In the genomic region with DNA sequence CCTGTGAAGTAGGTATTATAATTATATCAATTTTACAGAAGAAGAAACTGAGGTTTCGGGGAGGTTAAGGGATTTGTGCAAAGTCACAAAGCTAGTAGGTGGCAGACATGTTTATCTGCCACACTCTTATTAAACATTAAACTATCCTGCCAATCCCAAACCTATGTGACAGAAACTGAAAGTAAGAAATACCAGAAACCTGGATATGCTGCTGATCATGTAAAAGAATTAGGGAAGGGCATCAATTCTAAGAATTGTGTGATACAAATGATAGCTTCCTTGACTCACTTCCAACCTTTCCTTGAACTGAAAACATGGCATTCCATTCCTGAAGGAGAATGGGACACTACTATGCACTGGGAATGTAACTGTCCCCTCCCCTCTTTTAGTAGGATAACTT, we compare ENCODE assay signal across 15 cellular contexts. TPM values are rescaled to one million over a fixed set of nuclear protein-coding genes. Genes with fewer than 3 reads are reported as not detected.
DNase-seq lines count a peak whose midpoint lies in the region; ATAC-seq and TF ChIP-seq lines count a peak whose summit lies in the region.
"Had no signal": no experiment of that assay in that cellular context is flagged by ENCODE, and none has a peak within 500 bp of the region (broad histone marks: within the 10 kb centered on the region; RNA-seq: fewer than 3 reads in every experiment).

No MANE protein-coding gene starts in this region.

- no peak overlapping the region; the same call in 1 of the 2 replicates for H3K4ac ChIP-seq in IMR-90 (ENCODE audit: low read depth, low read length)

- no peaks in the 10 kb centered on the region for H3K27me3 Mint-ChIP-seq in osteocyte (ENCODE audit: unreplicated experiment)
- no peaks in the 10 kb centered on the region for H3K27me3 Mint-ChIP-seq in type B pancreatic cell

- BruUV-seq in IMR-90 (replicated peaks; lab: Mats Ljungman, UMichigan) (no TSS peak), mammary epithelial cell (replicated peaks; lab: Mats Ljungman, UMichigan) (no TSS peak)

- H3K27me3 ChIP-seq in IMR-90 (ENCODE audit: control insufficient read depth, insufficient read depth, low read length), result no peaks in the 10 kb centered on the region
- no peaks in the 10 kb centered on the region for H3K27me3 ChIP-seq in mammary epithelial cell (ENCODE audit: insufficient read depth, low read length)
- no peaks in the 10 kb centered on the region for H3K27me3 ChIP-seq in WERI-Rb-1 (ENCODE audit: insufficient read depth, low read depth, severe bottlenecking)
- H3K27me3 ChIP-seq: gastroesophageal sphincter had no signal

- H3K56ac ChIP-seq in IMR-90 (ENCODE audit: extremely low read depth, insufficient read depth, low read length), result no peak overlapping the region

- H3K18ac ChIP-seq in IMR-90 (ENCODE audit: low read depth, low read length), result peak overlapping the region; percentile 33; the same call in 1 of the 2 replicates

- H2AK9ac ChIP-seq in IMR-90 (replicated peaks; ENCODE audit: low read depth, low read length, poor library complexity), result no peak overlapping the region

- H2BK120ac ChIP-seq in IMR-90 (ENCODE audit: low read depth, low read length), result peak overlapping the region; percentile 49; the same call in 1 of the 2 replicates

- peak; percentile 52 for DNase-seq in Caki2 (ENCODE audit: low read depth)
- DNase-seq in IMR-90, result no peak
- DNase-seq in mammary epithelial cell, result no peak
- no peak for DNase-seq in osteocyte (ENCODE audit: extremely low spot score, unreplicated experiment)
- DNase-seq in WERI-Rb-1, result no peak
- no peak for DNase-seq in type B pancreatic cell (ENCODE audit: extremely low spot score, unreplicated experiment)
- DNase-seq: activated T-cell treated with anti-CD3 and anti-CD28 coated beads for 4 hours; central memory CD4-positive, alpha-beta T cell; NCI-H2029 treated with DMSO at 0.1 percent for 48 hours; RPMI8226 had no signal

- H3K4me1 Mint-ChIP-seq in osteocyte (ENCODE audit: unreplicated experiment), result peaks cover 58% of the 10 kb centered on the region
- H3K4me1 Mint-ChIP-seq in type B pancreatic cell (ENCODE audit: unreplicated experiment), result peaks cover 12% of the 10 kb centered on the region

- TF ChIP-seq POLR2A in IMR-90 (IDR thresholded peaks at IDR 0.05; ENCODE audit: low read depth, low read length), result no peak

- H3K27ac ChIP-seq in IMR-90 (ENCODE audit: insufficient read depth, low read length), result no peak overlapping the region
- H3K27ac ChIP-seq in mammary epithelial cell (ENCODE audit: insufficient read depth, low read depth, low read length), result peak overlapping the region; percentile 94
- no peak overlapping the region for H3K27ac ChIP-seq in WERI-Rb-1

- ATAC-seq in IMR-90 (ENCODE audit: low read depth) (no peak), HG03565 (IDR thresholded peaks at IDR 0.05; ENCODE audit: unreplicated experiment) (no peak)
- ATAC-seq: activated CD4-positive, CD25-positive, alpha-beta regulatory T cell treated with anti-CD3 and anti-CD28 coated beads, Interleukin-2, amount 50 U/mL, for 24 hours; gastroesophageal sphincter had no signal

- H3K14ac ChIP-seq in IMR-90 (replicated peaks; ENCODE audit: low read depth, low read length), result no peak overlapping the region

- intact Hi-C loops in IMR-90 (cut with micrococcal nuclease) (loop anchor here (2.0 kb wide), 1 partner anchor 19 kb away; no protein-coding TSS in a partner anchor), mammary epithelial cell (cut with micrococcal nuclease) (loop anchor here (2.0 to 5.0 kb wide), 2 partner anchors 49 to 84 kb away; no protein-coding TSS in a partner anchor)

- TF ChIP-seq CTCF in IMR-90 (conservative IDR thresholded peaks at IDR 0.05; ENCODE audit: low read depth, low read length) (no peak), mammary epithelial cell (conservative IDR thresholded peaks at IDR 0.05 in 1 of 2, IDR thresholded peaks at IDR 0.05 in 1 of 2; ENCODE audit: extremely low read depth in 1 of 2, insufficient read depth in 1 of 2, low read depth in 1 of 2, low read length in 2 of 2) (no peak), osteocyte (IDR thresholded peaks at IDR 0.05) (no peak), WERI-Rb-1 (IDR thresholded peaks at IDR 0.05; ENCODE audit: low read depth, low read length) (no peak), type B pancreatic cell (conservative IDR thresholded peaks at IDR 0.05) (no peak)

- peaks cover 77% of the 10 kb centered on the region for H3K79me2 ChIP-seq in mammary epithelial cell (ENCODE audit: insufficient read depth, low read length)

- no peak for TF ChIP-seq RAD21 in IMR-90 (IDR thresholded peaks at IDR 0.05; ENCODE audit: low read length)

- peak overlapping the region; percentile 62 for H2BK5ac ChIP-seq in IMR-90 (ENCODE audit: low read depth, low read length, poor library complexity, severe bottlenecking)

- in situ Hi-C loops in Caki2 (cut with HindIII; ENCODE audit: low pct_unique_long_range_greater_than_20kb, low sequenced_read_pairs) (no loop called here), IMR-90 (cut with MboI; ENCODE audit: low sequenced_read_pairs) (loop anchor here (25.0 kb wide), 1 partner anchor 1756 kb away; the partner anchor contains the start of gene RAB35), mammary epithelial cell (cut with MboI; ENCODE audit: low sequenced_read_pairs in 2 of 2) (loop anchor here in 1 of 2 donors (25.0 kb wide), 1 partner anchor 94 kb away; no protein-coding TSS in a partner anchor)

- dilution Hi-C loops in IMR-90 (cut with HindIII; ENCODE audit: low sequenced_read_pairs, unreplicated experiment) (no loop called here), mammary epithelial cell (cut with HindIII; ENCODE audit: low sequenced_read_pairs) (no loop called here)

- H3K4me3 ChIP-seq in IMR-90 (ENCODE audit: insufficient read depth, low read depth, low read length) (no peak overlapping the region), mammary epithelial cell (replicated peaks in 1 of 3; ENCODE audit: insufficient read depth in 1 of 3, low read depth in 2 of 3, low read length in 3 of 3) (no peak overlapping the region), WERI-Rb-1 (ENCODE audit: low read depth, low read length) (no peak overlapping the region)
- H3K4me3 ChIP-seq: gastroesophageal sphincter, lung had no signal

- H3K4me1 ChIP-seq in IMR-90 (ENCODE audit: control insufficient read depth, insufficient read depth, low read length), result peaks cover 9% of the 10 kb centered on the region
- H3K4me1 ChIP-seq in mammary epithelial cell (ENCODE audit: insufficient read depth, low read length), result peaks cover 23% of the 10 kb centered on the region

- H3K23ac ChIP-seq in IMR-90 (ENCODE audit: low read depth, low read length), result peak overlapping the region; percentile 78; the same call in 1 of the 2 replicates

- H4K8ac ChIP-seq in IMR-90 (ENCODE audit: low read depth in 2 of 2, low read length in 2 of 2), result 0 out of 4 replicates have a peak overlapping the region, but pooled peaks of 1 of the 2 experiments have one; percentile 43

- H4K5ac ChIP-seq in IMR-90 (ENCODE audit: low read depth, low read length), result no peak overlapping the region

- H3K27ac Mint-ChIP-seq in osteocyte (ENCODE audit: unreplicated experiment), result peak overlapping the region; percentile 88
- H3K27ac Mint-ChIP-seq in type B pancreatic cell, result no peak overlapping the region

- H3K9me3 Mint-ChIP-seq in osteocyte (ENCODE audit: unreplicated experiment) (no peaks in the 10 kb centered on the region), type B pancreatic cell (no peaks in the 10 kb centered on the region)

- 0 out of 2 replicates have a peak overlapping the region, but pooled peaks have one; percentile 38 for H2BK20ac ChIP-seq in IMR-90 (ENCODE audit: low read depth, low read length)

- H4K91ac ChIP-seq in IMR-90 (ENCODE audit: insufficient read depth, low read depth, low read length), result no peak overlapping the region

- peaks cover 2% of the 10 kb centered on the region; the same call in 1 of the 2 replicates for H3K9me1 ChIP-seq in IMR-90 (ENCODE audit: insufficient read depth, low read length)

- H3K36me3 Mint-ChIP-seq in osteocyte (ENCODE audit: unreplicated experiment) (no peaks in the 10 kb centered on the region), type B pancreatic cell (peaks cover 7% of the 10 kb centered on the region)

- WGBS in IMR-90 (ENCODE audit: extremely low coverage in 2 of 2, insufficient read length in 1 of 2), 2 experiments, result no CpG with 5 or more reads among the region's 1 CpG
- 100% methylated on average over 1 of the region's 1 CpG for WGBS in mammary epithelial cell (ENCODE audit: low coverage, missing lambda C conversion rate)

- CTCF ChIA-PET in IMR-90 (lab: Yijun Ruan, JAX), result interaction anchor here (2.5 kb wide), 1 partner anchor 21 kb away, joined by 10 read pairs; the partner anchor contains the start of gene SUDS3
- CTCF ChIA-PET in mammary epithelial cell (lab: Charles Lee; ENCODE audit: low non-redundant PET), result no interaction called here

- H3K4me2 ChIP-seq in IMR-90 (ENCODE audit: low read depth, low read length) (peak overlapping the region; percentile 68), mammary epithelial cell (ENCODE audit: insufficient read depth, low read depth, low read length) (no peak overlapping the region)

- H3K9ac ChIP-seq in IMR-90 (ENCODE audit: low read depth, low read length) (no peak overlapping the region), mammary epithelial cell (ENCODE audit: insufficient read depth, low read length) (no peak overlapping the region)

- H3K79me1 ChIP-seq in IMR-90 (ENCODE audit: low read depth in 1 of 2, low read length in 2 of 2), result peaks cover 17 to 54% of the 10 kb centered on the region in 2 experiments

- H4K20me1 ChIP-seq in IMR-90 (ENCODE audit: insufficient read depth, low read length) (peaks cover 4% of the 10 kb centered on the region; the same call in 1 of the 2 replicates), mammary epithelial cell (ENCODE audit: insufficient read depth, low read length) (no peaks in the 10 kb centered on the region)

- no peak overlapping the region; the same call in 2 of the 3 replicates for H2BK15ac ChIP-seq in IMR-90 (ENCODE audit: low read depth, low read length)

- H2AK5ac ChIP-seq in IMR-90 (ENCODE audit: low read depth, low read length), result no peak overlapping the region; the same call in 1 of the 2 replicates

- H3K9me3 ChIP-seq in IMR-90 (ENCODE audit: control insufficient read depth, insufficient read depth, low read length) (no peaks in the 10 kb centered on the region), mammary epithelial cell (replicated peaks; ENCODE audit: insufficient read depth, low read length) (no peaks in the 10 kb centered on the region), WERI-Rb-1 (ENCODE audit: severe bottlenecking) (no peaks in the 10 kb centered on the region)
- H3K9me3 ChIP-seq: gastroesophageal sphincter had no signal

- POLR2A ChIA-PET in IMR-90 (lab: Charles Lee; ENCODE audit: unreplicated experiment), result interaction anchor here (0.7 kb wide), 1 partner anchor 44 kb away, joined by 6 read pairs; no protein-coding TSS in a partner anchor

- H2AFZ ChIP-seq in IMR-90 (replicated peaks; ENCODE audit: low read length, poor library complexity) (no peak overlapping the region), mammary epithelial cell (ENCODE audit: low read depth, low read length) (no peak overlapping the region)

- H3K4me3 Mint-ChIP-seq in osteocyte (ENCODE audit: unreplicated experiment), result peak overlapping the region; percentile 7
- no peak overlapping the region for H3K4me3 Mint-ChIP-seq in type B pancreatic cell
- H3K4me3 Mint-ChIP-seq: neural crest cell had no signal

- H3K36me3 ChIP-seq in IMR-90 (ENCODE audit: control insufficient read depth, insufficient read depth, low read length) (no peaks in the 10 kb centered on the region), mammary epithelial cell (ENCODE audit: insufficient read depth, low read length) (peaks cover 2% of the 10 kb centered on the region), WERI-Rb-1 (no peaks in the 10 kb centered on the region)
- H3K36me3 ChIP-seq: gastroesophageal sphincter had no signal

RNA-seq across cellular contexts. Expression of gene TAOK3, which starts 16.9 kb away (rescaled TPM):
- 6.5 and 8.5 TPM in 2 replicates for total RNA-seq in Caki2 (2014; rRNA removed; shearing (Covaris generic); ENCODE audit: low replicate concordance)
- total RNA-seq in IMR-90 (2012; rRNA removed) (53.0 and 54.5 TPM in 2 replicates), mammary epithelial cell (10 to 100 TPM; 35.5 to 53.4 TPM), osteocyte (26.6 and 28.6 TPM in 2 replicates), type B pancreatic cell (ENCODE audit: low replicate concordance) (15.8 and 23.6 TPM in 2 replicates)
- polyA plus RNA-seq in IMR-90 (2012; rRNA removed) (26.3 TPM in 2 replicates), mammary epithelial cell (35.8 TPM)
- polyA plus RNA-seq in IMR-90 (2012; cell fraction: cytosol; rRNA removed), result 10.3 and 27.2 TPM in 2 replicates
- polyA plus RNA-seq in IMR-90 (2012; cell fraction: nucleus; rRNA removed; ENCODE audit: low replicate concordance), result 16.1 and 62.4 TPM in 2 replicates
- 122 TPM for polyA minus RNA-seq in mammary epithelial cell

RNA-seq across cellular contexts. Expression of gene SUDS3, which starts 20.5 kb away (rescaled TPM):
- total RNA-seq in Caki2 (2014; rRNA removed; shearing (Covaris generic); ENCODE audit: low replicate concordance), result 21.3 and 39.4 TPM in 2 replicates
- total RNA-seq in IMR-90 (2012; rRNA removed) (13.8 and 23.9 TPM in 2 replicates), mammary epithelial cell (10 to 100 TPM; 30.3 to 48.7 TPM), osteocyte (33.5 and 35.1 TPM in 2 replicates), type B pancreatic cell (ENCODE audit: low replicate concordance) (42.1 and 49.2 TPM in 2 replicates)
- polyA plus RNA-seq in IMR-90 (2012; rRNA removed) (10.7 and 13.4 TPM in 2 replicates), mammary epithelial cell (13.0 TPM)
- 3.8 and 4.8 TPM in 2 replicates for polyA plus RNA-seq in IMR-90 (2012; cell fraction: cytosol; rRNA removed)
- 9.8 and 36.2 TPM in 2 replicates for polyA plus RNA-seq in IMR-90 (2012; cell fraction: nucleus; rRNA removed; ENCODE audit: low replicate concordance)
- polyA minus RNA-seq in mammary epithelial cell, result 21.1 TPM
